10 cellular contexts compared by ENCODE assay signal in the genomic region with DNA sequence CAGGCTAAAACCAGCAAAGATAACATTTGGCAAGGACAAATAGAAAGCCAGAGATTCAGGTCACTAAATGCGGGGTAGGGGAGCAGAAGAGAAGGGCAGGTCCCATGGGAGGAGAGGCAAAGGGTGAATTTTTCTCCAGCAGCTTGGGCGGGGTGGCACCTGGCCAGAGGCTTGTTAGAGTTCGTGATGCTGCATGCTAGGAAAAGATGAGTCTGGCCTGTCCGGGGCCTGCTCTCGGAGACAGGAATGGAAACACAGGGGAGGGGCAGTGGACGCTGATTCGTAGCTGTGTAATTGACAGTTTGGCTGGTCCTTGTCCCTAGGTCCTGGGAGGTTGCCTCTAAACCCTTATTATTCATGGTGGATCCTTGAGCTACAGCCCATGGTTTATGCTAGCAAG. TPM values are rescaled to one million over a fixed set of nuclear protein-coding genes. Genes with fewer than 3 reads are reported as not detected.
DNase-seq lines count a peak whose midpoint lies in the region; ATAC-seq and FAIRE-seq lines count a peak whose summit lies in the region.
"Had no signal": no experiment of that assay in that cellular context is flagged by ENCODE, and none has a peak within 500 bp of the region (broad histone marks: within the 10 kb centered on the region; RNA-seq: fewer than 3 reads in every experiment).

No MANE protein-coding gene starts in this region.

- peak; percentile 49 for DNase-seq in RPMI7951 (ENCODE audit: low read depth)
- DNase-seq in fibroblast of gingiva (ENCODE audit: low read depth): peak; percentile 58
- no peak for DNase-seq in GM19239 (ENCODE audit: insufficient read length, low spot score)

- H3K36me3 ChIP-seq in mucosa of rectum (ENCODE audit: control insufficient read depth in 2 of 2, insufficient read depth in 2 of 2, low read length in 2 of 2) (no peaks in the 10 kb centered on the region), thymus (ENCODE audit: control insufficient read depth, insufficient read depth) (no peaks in the 10 kb centered on the region)

- H3K4me1 ChIP-seq in mucosa of rectum (ENCODE audit: control insufficient read depth in 2 of 2, insufficient read depth in 2 of 2, low read length in 2 of 2) (peaks cover 5 to 13% of the 10 kb centered on the region in 2 donors), thymus (ENCODE audit: control insufficient read depth, insufficient read depth, low read length) (no peaks in the 10 kb centered on the region)

- H3K27me3 ChIP-seq in mucosa of rectum (ENCODE audit: control insufficient read depth in 2 of 2, insufficient read depth in 2 of 2, low read length in 2 of 2): no peaks in the 10 kb centered on the region
- no peaks in the 10 kb centered on the region for H3K27me3 ChIP-seq in thymus (ENCODE audit: control insufficient read depth, insufficient read depth)

- peak overlapping the region in 1 of 2 donors; percentile 52 for H3K9ac ChIP-seq in mucosa of rectum (ENCODE audit: low read depth in 1 of 2, low read length in 2 of 2)

- FAIRE-seq in GM19239 (lab: Jason Lieb, UNC): no peak
- FAIRE-seq: GM12892 had no signal

- H3K4me3 ChIP-seq in mucosa of rectum (ENCODE audit: low read length in 2 of 2) (no peak overlapping the region), thymus (ENCODE audit: low read length) (no peak overlapping the region)
- H3K4me3 ChIP-seq: SK-N-MC had no signal

- H3K9me3 ChIP-seq in mucosa of rectum (ENCODE audit: control insufficient read depth in 2 of 2, low read length in 2 of 2): no peaks in the 10 kb centered on the region
- H3K9me3 ChIP-seq in thymus (ENCODE audit: control insufficient read depth): no peaks in the 10 kb centered on the region

- ATAC-seq in GM21360 (IDR thresholded peaks at IDR 0.05; ENCODE audit: unreplicated experiment) (no peak), HG03460 (IDR thresholded peaks at IDR 0.05; ENCODE audit: unreplicated experiment) (no peak)

- H3K27ac ChIP-seq in mucosa of rectum (ENCODE audit: low read depth in 2 of 2, low read length in 2 of 2): peak overlapping the region; percentile 67 to 78
- H3K27ac ChIP-seq in thymus (ENCODE audit: low read depth): peak overlapping the region; percentile 65
- H3K27ac ChIP-seq: SK-N-MC had no signal

- 94% methylated on average over 7 of the region's 7 CpGs for WGBS in thymus

RNA-seq across cellular contexts. Expression of a gene that starts 44.7 kb away (rescaled TPM):
- total RNA-seq in RPMI7951 (2014; rRNA removed; shearing (Covaris generic)): 3.5 TPM in 2 replicates
- 0.05 TPM for polyA plus RNA-seq in thymus
- total RNA-seq: activated T-helper 2 cell treated with anti-CD3 and anti-CD28 coated beads, Interferon-gamma antibody, Interleukin-2, Interleukin-4, amounts not matched to agents 10 μg/mL and 5 μg/mL and 100 μg/mL, durations not matched to agents 14 hours and 24 hours and 36 hours had no signal
